Comparison of ENCODE assay signal across 25 cellular contexts in genomic region chr5:157232706-157233105, GRCh38. TPM values are rescaled to one million over a fixed set of nuclear protein-coding genes. Genes with fewer than 3 reads are reported as not detected.
DNase-seq lines count a peak whose midpoint lies in the region; ATAC-seq and TF ChIP-seq lines count a peak whose summit lies in the region.
"Had no signal": no experiment of that assay in that cellular context is flagged by ENCODE, and none has a peak within 500 bp of the region (broad histone marks: within the 10 kb centered on the region; RNA-seq: fewer than 3 reads in every experiment).

No MANE protein-coding gene starts in this region.

- no peaks in the 10 kb centered on the region for H3K9me3 Mint-ChIP-seq in T-helper 1 cell treated with Interleukin-12 subunit alpha and Interleukin-12 subunit beta and Interleukin-4 antibody, amounts not matched to agents 30 μg/mL and 1 μg/mL, for 36 hours
- no peaks in the 10 kb centered on the region for H3K9me3 Mint-ChIP-seq in activated naive CD8-positive, alpha-beta T cell treated with anti-CD3 and anti-CD28 coated beads, Interleukin-2, amount 50 U/mL, for 24 hours
- no peaks in the 10 kb centered on the region for H3K9me3 Mint-ChIP-seq in natural killer cell
- H3K9me3 Mint-ChIP-seq: stimulated activated memory B cell treated with anti-CD40 and anti-IgM and Interleukin-4, amounts not matched to agents 10 μg/mL and 1 μg/mL and 100 μg/mL, for 72 hours had no signal

- intact Hi-C loops in natural killer cell (cut with micrococcal nuclease), result no loop called here

- DNase-seq in T-helper 1 cell, result no peak
- DNase-seq in MG63, result peak; percentile 12
- no peak for DNase-seq in activated naive CD8-positive, alpha-beta T cell treated with anti-CD3 and anti-CD28 coated beads, Interleukin-2, amount 50 U/mL, for 24 hours
- no peak for DNase-seq in natural killer cell
- no peak for DNase-seq in NCI-H1930 (lab: John Stamatoyannopoulos, UW)
- no peak for DNase-seq in RPMI8226
- no peak for DNase-seq in NCI-H2107 treated with DMSO at 0.1 percent for 48 hours (lab: John Stamatoyannopoulos, UW; ENCODE audit: unreplicated experiment)
- DNase-seq: activated gamma-delta T cell treated with Interleukin-2 at 50 U/mL for 16 hours, brain microvascular endothelial cell, islet precursor cell, Karpas-422, NCI-H1105, NCI-H524 had no signal

- no peaks in the 10 kb centered on the region for H3K9me3 ChIP-seq in MG63
- H3K9me3 ChIP-seq: right atrium auricular region, tibial nerve had no signal

- H3K27ac Mint-ChIP-seq in T-helper 1 cell treated with Interleukin-12 subunit alpha and Interleukin-12 subunit beta and Interleukin-4 antibody, amounts not matched to agents 30 μg/mL and 1 μg/mL, for 36 hours, result peak overlapping the region; percentile 73
- peak overlapping the region; percentile 85 for H3K27ac Mint-ChIP-seq in activated naive CD8-positive, alpha-beta T cell treated with anti-CD3 and anti-CD28 coated beads, Interleukin-2, amount 50 U/mL, for 24 hours
- peak overlapping the region; percentile 47 to 82 for H3K27ac Mint-ChIP-seq in natural killer cell
- H3K27ac Mint-ChIP-seq: stimulated activated memory B cell treated with anti-CD40 and anti-IgM and Interleukin-4, amounts not matched to agents 10 μg/mL and 1 μg/mL and 100 μg/mL, for 72 hours had no signal

- H3K4me3 ChIP-seq in MG63, result no peak overlapping the region
- H3K4me3 ChIP-seq: coronary artery, hepatocyte, lung, right atrium auricular region, tibial nerve had no signal

- peaks cover 54% of the 10 kb centered on the region for H3K36me3 Mint-ChIP-seq in T-helper 1 cell treated with Interleukin-12 subunit alpha and Interleukin-12 subunit beta and Interleukin-4 antibody, amounts not matched to agents 30 μg/mL and 1 μg/mL, for 36 hours (ENCODE audit: low read depth)
- peaks cover 88% of the 10 kb centered on the region for H3K36me3 Mint-ChIP-seq in activated naive CD8-positive, alpha-beta T cell treated with anti-CD3 and anti-CD28 coated beads, Interleukin-2, amount 50 U/mL, for 24 hours (ENCODE audit: low read depth)
- peaks cover 27% of the 10 kb centered on the region for H3K36me3 Mint-ChIP-seq in natural killer cell
- H3K36me3 Mint-ChIP-seq: stimulated activated memory B cell treated with anti-CD40 and anti-IgM and Interleukin-4, amounts not matched to agents 10 μg/mL and 1 μg/mL and 100 μg/mL, for 72 hours had no signal

- H3K36me3 ChIP-seq in MG63, result no peaks in the 10 kb centered on the region
- H3K36me3 ChIP-seq: brain microvascular endothelial cell, right atrium auricular region, tibial nerve had no signal

- no peak for ATAC-seq in activated naive CD8-positive, alpha-beta T cell treated with anti-CD3 and anti-CD28 coated beads, Interleukin-2, amount 50 U/mL, for 24 hours
- ATAC-seq in natural killer cell, result no peak
- ATAC-seq: stimulated activated memory B cell treated with anti-CD40 and anti-IgM and Interleukin-4, amounts not matched to agents 10 μg/mL and 1 μg/mL and 100 μg/mL, for 72 hours had no signal

- no peaks in the 10 kb centered on the region for H3K27me3 Mint-ChIP-seq in T-helper 1 cell treated with Interleukin-12 subunit alpha and Interleukin-12 subunit beta and Interleukin-4 antibody, amounts not matched to agents 30 μg/mL and 1 μg/mL, for 36 hours (ENCODE audit: low read depth)
- no peaks in the 10 kb centered on the region for H3K27me3 Mint-ChIP-seq in activated naive CD8-positive, alpha-beta T cell treated with anti-CD3 and anti-CD28 coated beads, Interleukin-2, amount 50 U/mL, for 24 hours
- H3K27me3 Mint-ChIP-seq in natural killer cell (ENCODE audit: low read depth in 2 of 2), result no peaks in the 10 kb centered on the region
- H3K27me3 Mint-ChIP-seq: stimulated activated memory B cell treated with anti-CD40 and anti-IgM and Interleukin-4, amounts not matched to agents 10 μg/mL and 1 μg/mL and 100 μg/mL, for 72 hours had no signal

- no peak for TF ChIP-seq CTCF in natural killer cell (IDR thresholded peaks at IDR 0.05)

- H3K4me3 Mint-ChIP-seq in T-helper 1 cell treated with Interleukin-12 subunit alpha and Interleukin-12 subunit beta and Interleukin-4 antibody, amounts not matched to agents 30 μg/mL and 1 μg/mL, for 36 hours, result no peak overlapping the region
- no peak overlapping the region for H3K4me3 Mint-ChIP-seq in activated naive CD8-positive, alpha-beta T cell treated with anti-CD3 and anti-CD28 coated beads, Interleukin-2, amount 50 U/mL, for 24 hours
- no peak overlapping the region for H3K4me3 Mint-ChIP-seq in natural killer cell
- H3K4me3 Mint-ChIP-seq: stimulated activated memory B cell treated with anti-CD40 and anti-IgM and Interleukin-4, amounts not matched to agents 10 μg/mL and 1 μg/mL and 100 μg/mL, for 72 hours had no signal

- H3K27me3 ChIP-seq in MG63, result peaks cover 2% of the 10 kb centered on the region; the same call in 1 of the 2 replicates
- H3K27me3 ChIP-seq: brain microvascular endothelial cell, hepatocyte, right atrium auricular region, tibial nerve had no signal

- peaks cover 33% of the 10 kb centered on the region for H3K4me1 Mint-ChIP-seq in T-helper 1 cell treated with Interleukin-12 subunit alpha and Interleukin-12 subunit beta and Interleukin-4 antibody, amounts not matched to agents 30 μg/mL and 1 μg/mL, for 36 hours (ENCODE audit: low read depth)
- peaks cover 84% of the 10 kb centered on the region for H3K4me1 Mint-ChIP-seq in activated naive CD8-positive, alpha-beta T cell treated with anti-CD3 and anti-CD28 coated beads, Interleukin-2, amount 50 U/mL, for 24 hours
- peaks cover 8 to 18% of the 10 kb centered on the region in 2 donors for H3K4me1 Mint-ChIP-seq in natural killer cell
- H3K4me1 Mint-ChIP-seq: stimulated activated memory B cell treated with anti-CD40 and anti-IgM and Interleukin-4, amounts not matched to agents 10 μg/mL and 1 μg/mL and 100 μg/mL, for 72 hours had no signal

RNA-seq across cellular contexts. Expression of gene CYFIP2, which starts 33.2 kb away (rescaled TPM):
- total RNA-seq in MG63 (2014; rRNA removed; shearing (Covaris generic); ENCODE audit: low replicate concordance), result 4.4 and 5.0 TPM in 2 replicates
- 100 to 1,000 TPM; 464 to 542 (median 532) TPM for total RNA-seq in natural killer cell

RNA-seq across cellular contexts. Expression of gene ITK, which starts 52.1 kb away (rescaled TPM):
- total RNA-seq in MG63 (2014; rRNA removed; shearing (Covaris generic); ENCODE audit: low replicate concordance), result not detected in 2 replicates
- total RNA-seq in natural killer cell, result 100 to 1,000 TPM; 153 to 188 (median 186) TPM
- total RNA-seq: fibroblast of villous mesenchyme, G401, H1, HT1080, osteoblast had no signal

Comparison
In these comparisons a context has a peak if more than half of its experiments do, and no peak if none do; other contexts are left out.
1. RNA of gene CYFIP2, which starts 33.2 kb away (total RNA-seq): 464 to 542 TPM in natural killer cell; 4.4 to 5.0 TPM in MG63; every median in the first group is over 10 times any median in the second.
2. RNA of gene ITK, which starts 52.1 kb away (total RNA-seq): 153 to 188 TPM in natural killer cell; not detected in MG63; every median in the first group is over 100 times any median in the second.
3. Peak in every context shown above with its lines, with median percentiles within 50 percentile points of each other: H3K27ac Mint-ChIP-seq.